16 cellular contexts compared by ENCODE assay signal in the genomic region with DNA sequence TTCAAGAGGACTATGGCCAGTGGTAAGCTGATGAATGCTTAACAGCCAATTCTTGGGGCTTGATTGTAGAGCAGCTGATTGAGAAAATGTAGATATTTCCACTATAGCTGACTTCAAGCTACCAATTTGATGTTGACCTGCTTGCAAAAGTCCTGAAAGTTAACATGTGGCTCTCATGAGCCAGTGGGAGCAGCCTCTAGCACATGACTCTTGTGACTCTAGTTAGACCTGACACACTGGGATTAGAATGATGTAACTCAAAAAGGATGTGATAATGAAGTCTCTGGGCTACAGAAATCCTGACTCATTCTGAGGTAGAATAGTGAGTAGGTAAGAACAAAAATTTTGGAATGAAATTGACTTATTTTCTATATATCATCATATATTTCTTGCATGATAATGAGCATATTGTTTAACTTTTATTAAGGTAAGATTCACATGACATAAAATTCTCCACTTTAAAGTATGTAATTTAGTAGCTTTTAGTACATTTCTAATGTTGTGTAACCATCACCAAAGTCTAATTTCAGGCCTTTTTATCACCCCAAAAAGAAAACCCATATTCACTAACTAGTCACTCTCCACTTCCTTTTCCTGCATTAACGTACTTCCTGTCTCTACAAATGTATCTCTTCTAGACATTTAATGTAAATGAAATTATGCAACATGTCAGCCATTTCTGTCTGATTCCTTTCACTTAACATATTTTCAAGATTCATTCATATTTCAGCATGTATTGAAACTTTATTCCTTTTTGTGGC. TPM values are rescaled to one million over a fixed set of nuclear protein-coding genes. Genes with fewer than 3 reads are reported as not detected.
DNase-seq lines count a peak whose midpoint lies in the region; ATAC-seq lines count a peak whose summit lies in the region.
"Had no signal": no experiment of that assay in that cellular context is flagged by ENCODE, and none has a peak within 500 bp of the region (broad histone marks: within the 10 kb centered on the region; RNA-seq: fewer than 3 reads in every experiment).

No MANE protein-coding gene starts in this region.

- ATAC-seq in activated naive CD8-positive, alpha-beta T cell treated with anti-CD3 and anti-CD28 coated beads, Interleukin-2, amount 10 ng/mL, durations not matched to agents 7 days and 5 days (ENCODE audit: low read depth): no peak
- ATAC-seq in GM19351 (IDR thresholded peaks at IDR 0.05; ENCODE audit: unreplicated experiment): no peak
- no peak for ATAC-seq in HG03135 (IDR thresholded peaks at IDR 0.05; ENCODE audit: unreplicated experiment)
- ATAC-seq: A549 had no signal

- POLR2A ChIA-PET in activated naive CD8-positive, alpha-beta T cell treated with anti-CD3 and anti-CD28 coated beads, Interleukin-2, amount 10 ng/mL, durations not matched to agents 7 days and 5 days (lab: Charles Lee): no interaction called here

- peaks cover 12% of the 10 kb centered on the region for H3K9me3 Mint-ChIP-seq in activated naive CD8-positive, alpha-beta T cell treated with anti-CD3 and anti-CD28 coated beads, Interleukin-2, amount 10 ng/mL, durations not matched to agents 7 days and 5 days
- H3K9me3 Mint-ChIP-seq: activated CD4-positive, alpha-beta memory T cell treated with anti-CD3 and anti-CD28 coated beads for 36 hours; nephron had no signal

- peak overlapping the region; percentile 28 for H3K27ac Mint-ChIP-seq in activated naive CD8-positive, alpha-beta T cell treated with anti-CD3 and anti-CD28 coated beads, Interleukin-2, amount 10 ng/mL, durations not matched to agents 7 days and 5 days
- H3K27ac Mint-ChIP-seq: activated CD4-positive, alpha-beta memory T cell treated with anti-CD3 and anti-CD28 coated beads for 36 hours; CD8-positive, alpha-beta memory T cell; nephron had no signal

- H3K36me3 Mint-ChIP-seq in activated naive CD8-positive, alpha-beta T cell treated with anti-CD3 and anti-CD28 coated beads, Interleukin-2, amount 10 ng/mL, durations not matched to agents 7 days and 5 days: peaks cover 10% of the 10 kb centered on the region
- H3K36me3 Mint-ChIP-seq: activated CD4-positive, alpha-beta memory T cell treated with anti-CD3 and anti-CD28 coated beads for 36 hours had no signal

- H3K4me1 Mint-ChIP-seq in activated naive CD8-positive, alpha-beta T cell treated with anti-CD3 and anti-CD28 coated beads, Interleukin-2, amount 10 ng/mL, durations not matched to agents 7 days and 5 days: peaks cover 6% of the 10 kb centered on the region
- H3K4me1 Mint-ChIP-seq: nephron had no signal

- DNase-seq in SIG-M5 treated with dmso at 0.1 percent for 504 hours (lab: John Stamatoyannopoulos, UW; ENCODE audit: unreplicated experiment) (peak; percentile 10), SIG-M5 (lab: John Stamatoyannopoulos, UW) (no peak), LHCN-M2 (ENCODE audit: low read depth) (peak; percentile 2), glomerular visceral epithelial cell (ENCODE audit: extremely low spot score) (peak; percentile 9), HK-2 (ENCODE audit: unreplicated experiment) (no peak)
- no peak for DNase-seq in activated naive CD8-positive, alpha-beta T cell treated with anti-CD3 and anti-CD28 coated beads, Interleukin-2, amount 10 ng/mL, durations not matched to agents 7 days and 5 days
- DNase-seq: activated CD4-positive, alpha-beta memory T cell treated with anti-CD3 and anti-CD28 coated beads for 36 hours; CD8-positive, alpha-beta memory T cell; MG63; NCI-H2081 treated with DMSO at 0.1 percent for 48 hours; thyroid gland had no signal

- H3K27me3 Mint-ChIP-seq in activated naive CD8-positive, alpha-beta T cell treated with anti-CD3 and anti-CD28 coated beads, Interleukin-2, amount 10 ng/mL, durations not matched to agents 7 days and 5 days: peaks cover 6% of the 10 kb centered on the region

- H3K4me3 Mint-ChIP-seq in activated naive CD8-positive, alpha-beta T cell treated with anti-CD3 and anti-CD28 coated beads, Interleukin-2, amount 10 ng/mL, durations not matched to agents 7 days and 5 days: peak overlapping the region; percentile 48
- H3K4me3 Mint-ChIP-seq: activated CD4-positive, alpha-beta memory T cell treated with anti-CD3 and anti-CD28 coated beads for 36 hours; CD8-positive, alpha-beta memory T cell; nephron had no signal

RNA-seq across cellular contexts. Expression of a gene that starts 16.1 kb away (rescaled TPM):
- total RNA-seq in LHCN-M2 (2014; rRNA removed): not detected in 2 replicates
- not detected for polyA plus RNA-seq in LHCN-M2 (2012)
- not detected for total RNA-seq in activated naive CD8-positive, alpha-beta T cell treated with anti-CD3 and anti-CD28 coated beads, Interleukin-2, amount 10 ng/mL, durations not matched to agents 7 days and 5 days
- total RNA-seq: activated CD4-positive, alpha-beta memory T cell treated with anti-CD3 and anti-CD28 coated beads for 36 hours; CD8-positive, alpha-beta memory T cell had no signal
- polyA plus RNA-seq: A549; CD8-positive, alpha-beta memory T cell; liver had no signal

RNA-seq across cellular contexts. Expression of a gene that starts 16.2 kb away (rescaled TPM):
- total RNA-seq in LHCN-M2 (2014; rRNA removed): not detected in 2 replicates
- polyA plus RNA-seq in LHCN-M2 (2012): not detected
- not detected for total RNA-seq in activated naive CD8-positive, alpha-beta T cell treated with anti-CD3 and anti-CD28 coated beads, Interleukin-2, amount 10 ng/mL, durations not matched to agents 7 days and 5 days
- total RNA-seq: activated CD4-positive, alpha-beta memory T cell treated with anti-CD3 and anti-CD28 coated beads for 36 hours; CD8-positive, alpha-beta memory T cell; liver; thyroid gland had no signal
- polyA plus RNA-seq: A549; CD8-positive, alpha-beta memory T cell; liver had no signal

RNA-seq across cellular contexts. Expression of a gene that starts 32.0 kb away (rescaled TPM):
- total RNA-seq in LHCN-M2 (2014; rRNA removed): 1.7 and 2.9 TPM in 2 replicates
- polyA plus RNA-seq in LHCN-M2 (2012): 0.72 TPM
- 1 to 10 TPM; 1.5 to 2.7 TPM for total RNA-seq in activated naive CD8-positive, alpha-beta T cell treated with anti-CD3 and anti-CD28 coated beads, Interleukin-2, amount 10 ng/mL, durations not matched to agents 7 days and 5 days
- polyA plus RNA-seq: CD8-positive, alpha-beta memory T cell had no signal

RNA-seq across cellular contexts. Expression of a gene that starts 47.9 kb away (rescaled TPM):
- total RNA-seq in LHCN-M2 (2014; rRNA removed): 0.06 TPM in 1 of 2 replicates, not detected in the other
- polyA plus RNA-seq in LHCN-M2 (2012): not detected
- total RNA-seq in activated naive CD8-positive, alpha-beta T cell treated with anti-CD3 and anti-CD28 coated beads, Interleukin-2, amount 10 ng/mL, durations not matched to agents 7 days and 5 days: under 1 TPM; 0.30 to 0.60 TPM
- total RNA-seq: CD8-positive, alpha-beta memory T cell had no signal
- polyA plus RNA-seq: CD8-positive, alpha-beta memory T cell had no signal

RNA-seq across cellular contexts. Expression of a gene that starts 54.7 kb away (rescaled TPM):
- not detected in 2 replicates for total RNA-seq in LHCN-M2 (2014; rRNA removed)
- polyA plus RNA-seq in LHCN-M2 (2012): not detected
- total RNA-seq in activated naive CD8-positive, alpha-beta T cell treated with anti-CD3 and anti-CD28 coated beads, Interleukin-2, amount 10 ng/mL, durations not matched to agents 7 days and 5 days: under 1 TPM in 1 of 2 experiments, not detected in 1; 0.17 TPM
- total RNA-seq: activated CD4-positive, alpha-beta memory T cell treated with anti-CD3 and anti-CD28 coated beads for 36 hours; CD8-positive, alpha-beta memory T cell had no signal
- polyA plus RNA-seq: A549; CD8-positive, alpha-beta memory T cell; liver had no signal

Comparison
In these comparisons a context has a peak if more than half of its experiments do, and no peak if none do; other contexts are left out.
1. DNase-seq: peak in SIG-M5 treated with dmso at 0.1 percent for 504 hours (single experiment), LHCN-M2 (single experiment) and glomerular visceral epithelial cell (single experiment); none in SIG-M5 (single experiment), activated naive CD8-positive, alpha-beta T cell treated with anti-CD3 and anti-CD28 coated beads, Interleukin-2, amount 10 ng/mL, durations not matched to agents 7 days and 5 days (single experiment) and HK-2 (single experiment).